2 cellular contexts compared by ENCODE assay signal in genomic region chr20:662289-663192, GRCh38.
TF ChIP-seq lines count a peak whose summit lies in the region.

No MANE protein-coding gene starts in this region.

TF ChIP-seq in A549, 52 proteins besides CTCF, POLR2A, EP300 and RAD21:
- no peak for TF ChIP-seq E2F6 (IDR thresholded peaks at IDR 0.05; ENCODE audit: borderline replicate concordance, low read depth)
- TF ChIP-seq JUN (IDR thresholded peaks at IDR 0.05): no peak
- TF ChIP-seq RARB (CRISPR knock-in tag; IDR thresholded peaks at IDR 0.05): no peak
- no peak for TF ChIP-seq EHF (CRISPR knock-in tag; IDR thresholded peaks at IDR 0.05)

TF ChIP-seq in HepG2, 621 proteins besides CTCF, POLR2A, EP300 and RAD21:
- TF ChIP-seq CHD2 (IDR thresholded peaks at IDR 0.05; ENCODE audit: low read depth, low read length) (no peak), SPEN (CRISPR knock-in tag; IDR thresholded peaks at IDR 0.05; ENCODE audit: low read depth) (no peak), ZNF687 (CRISPR knock-in tag; IDR thresholded peaks at IDR 0.05) (peak; percentile 48; the same call in 1 of the 2 replicates), BCL6 (CRISPR knock-in tag; IDR thresholded peaks at IDR 0.05) (no peak), ZFP37 (CRISPR knock-in tag; IDR thresholded peaks at IDR 0.05; ENCODE audit: borderline replicate concordance) (no peak), IRX3 (CRISPR knock-in tag; IDR thresholded peaks at IDR 0.05; ENCODE audit: borderline replicate concordance, low read depth) (no peak), TBX2 (CRISPR knock-in tag; IDR thresholded peaks at IDR 0.05; ENCODE audit: borderline replicate concordance) (0 out of 2 replicates have a peak, but pooled peaks have one; percentile 20), ZFP91 (CRISPR knock-in tag; IDR thresholded peaks at IDR 0.05; ENCODE audit: borderline replicate concordance) (no peak), ZFP41 (CRISPR knock-in tag; IDR thresholded peaks at IDR 0.05; ENCODE audit: borderline replicate concordance) (no peak), SNAI1 (CRISPR knock-in tag; IDR thresholded peaks at IDR 0.05; ENCODE audit: borderline replicate concordance) (0 out of 2 replicates have a peak, but pooled peaks have one; percentile 6), TCF7 (IDR thresholded peaks at IDR 0.05; ENCODE audit: low read depth) (no peak), DNMT1 (CRISPR knock-in tag; IDR thresholded peaks at IDR 0.05) (no peak), WIZ (CRISPR knock-in tag; IDR thresholded peaks at IDR 0.05) (no peak), ZIK1 (CRISPR knock-in tag; IDR thresholded peaks at IDR 0.05; ENCODE audit: borderline replicate concordance, low read depth) (no peak), ATF7-NPFF (CRISPR knock-in tag; IDR thresholded peaks at IDR 0.05; ENCODE audit: low read depth) (0 out of 2 replicates have a peak, but pooled peaks have one; percentile 1), ZNF282 (IDR thresholded peaks at IDR 0.05; ENCODE audit: partially characterized antibody) (peak; percentile 8), PITX1 (CRISPR knock-in tag; IDR thresholded peaks at IDR 0.05) (0 out of 2 replicates have a peak, but pooled peaks have one; percentile 4), ARNT2 (CRISPR knock-in tag; IDR thresholded peaks at IDR 0.05; ENCODE audit: low read depth) (0 out of 2 replicates have a peak, but pooled peaks have one; percentile 22), KLF16 (CRISPR knock-in tag; IDR thresholded peaks at IDR 0.05) (no peak), FOXM1 (CRISPR knock-in tag; IDR thresholded peaks at IDR 0.05) (no peak), CHCHD3 (CRISPR knock-in tag; IDR thresholded peaks at IDR 0.05) (no peak), REXO4 (CRISPR knock-in tag; IDR thresholded peaks at IDR 0.05; ENCODE audit: borderline replicate concordance) (no peak), MTA1 (CRISPR knock-in tag; IDR thresholded peaks at IDR 0.05; ENCODE audit: borderline replicate concordance) (peak; percentile 0; the same call in 1 of the 2 replicates), AGO1 (IDR thresholded peaks at IDR 0.05; ENCODE audit: low read depth, low read length, poor library complexity, severe bottlenecking) (peak; percentile 10), JUN (CRISPR knock-in tag; IDR thresholded peaks at IDR 0.05) (no peak), KDM5B (CRISPR knock-in tag; IDR thresholded peaks at IDR 0.05; ENCODE audit: borderline replicate concordance) (0 out of 2 replicates have a peak, but pooled peaks have one; percentile 4)
- TF ChIP-seq, protein P1, sequence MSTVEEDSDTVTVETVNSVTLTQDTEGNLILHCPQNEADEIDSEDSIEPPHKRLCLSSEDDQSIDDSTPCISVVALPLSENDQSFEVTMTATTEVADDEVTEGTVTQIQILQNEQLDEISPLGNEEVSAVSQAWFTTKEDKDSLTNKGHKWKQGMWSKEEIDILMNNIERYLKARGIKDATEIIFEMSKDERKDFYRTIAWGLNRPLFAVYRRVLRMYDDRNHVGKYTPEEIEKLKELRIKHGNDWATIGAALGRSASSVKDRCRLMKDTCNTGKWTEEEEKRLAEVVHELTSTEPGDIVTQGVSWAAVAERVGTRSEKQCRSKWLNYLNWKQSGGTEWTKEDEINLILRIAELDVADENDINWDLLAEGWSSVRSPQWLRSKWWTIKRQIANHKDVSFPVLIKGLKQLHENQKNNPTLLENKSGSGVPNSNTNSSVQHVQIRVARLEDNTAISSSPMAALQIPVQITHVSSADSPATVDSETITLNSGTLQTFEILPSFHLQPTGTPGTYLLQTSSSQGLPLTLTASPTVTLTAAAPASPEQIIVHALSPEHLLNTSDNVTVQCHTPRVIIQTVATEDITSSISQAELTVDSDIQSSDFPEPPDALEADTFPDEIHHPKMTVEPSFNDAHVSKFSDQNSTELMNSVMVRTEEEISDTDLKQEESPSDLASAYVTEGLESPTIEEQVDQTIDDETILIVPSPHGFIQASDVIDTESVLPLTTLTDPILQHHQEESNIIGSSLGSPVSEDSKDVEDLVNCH (CRISPR knock-in tag; IDR thresholded peaks at IDR 0.05): no peak
- TF ChIP-seq, protein P2, sequence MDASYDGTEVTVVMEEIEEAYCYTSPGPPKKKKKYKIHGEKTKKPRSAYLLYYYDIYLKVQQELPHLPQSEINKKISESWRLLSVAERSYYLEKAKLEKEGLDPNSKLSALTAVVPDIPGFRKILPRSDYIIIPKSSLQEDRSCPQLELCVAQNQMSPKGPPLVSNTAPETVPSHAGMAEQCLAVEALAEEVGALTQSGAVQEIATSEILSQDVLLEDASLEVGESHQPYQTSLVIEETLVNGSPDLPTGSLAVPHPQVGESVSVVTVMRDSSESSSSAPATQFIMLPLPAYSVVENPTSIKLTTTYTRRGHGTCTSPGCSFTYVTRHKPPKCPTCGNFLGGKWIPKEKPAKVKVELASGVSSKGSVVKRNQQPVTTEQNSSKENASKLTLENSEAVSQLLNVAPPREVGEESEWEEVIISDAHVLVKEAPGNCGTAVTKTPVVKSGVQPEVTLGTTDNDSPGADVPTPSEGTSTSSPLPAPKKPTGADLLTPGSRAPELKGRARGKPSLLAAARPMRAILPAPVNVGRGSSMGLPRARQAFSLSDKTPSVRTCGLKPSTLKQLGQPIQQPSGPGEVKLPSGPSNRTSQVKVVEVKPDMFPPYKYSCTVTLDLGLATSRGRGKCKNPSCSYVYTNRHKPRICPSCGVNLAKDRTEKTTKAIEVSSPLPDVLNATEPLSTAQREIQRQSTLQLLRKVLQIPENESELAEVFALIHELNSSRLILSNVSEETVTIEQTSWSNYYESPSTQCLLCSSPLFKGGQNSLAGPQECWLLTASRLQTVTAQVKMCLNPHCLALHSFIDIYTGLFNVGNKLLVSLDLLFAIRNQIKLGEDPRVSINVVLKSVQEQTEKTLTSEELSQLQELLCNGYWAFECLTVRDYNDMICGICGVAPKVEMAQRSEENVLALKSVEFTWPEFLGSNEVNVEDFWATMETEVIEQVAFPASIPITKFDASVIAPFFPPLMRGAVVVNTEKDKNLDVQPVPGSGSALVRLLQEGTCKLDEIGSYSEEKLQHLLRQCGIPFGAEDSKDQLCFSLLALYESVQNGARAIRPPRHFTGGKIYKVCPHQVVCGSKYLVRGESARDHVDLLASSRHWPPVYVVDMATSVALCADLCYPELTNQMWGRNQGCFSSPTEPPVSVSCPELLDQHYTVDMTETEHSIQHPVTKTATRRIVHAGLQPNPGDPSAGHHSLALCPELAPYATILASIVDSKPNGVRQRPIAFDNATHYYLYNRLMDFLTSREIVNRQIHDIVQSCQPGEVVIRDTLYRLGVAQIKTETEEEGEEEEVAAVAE (CRISPR knock-in tag; IDR thresholded peaks at IDR 0.05; ENCODE audit: borderline replicate concordance): no peak
- TF ChIP-seq, protein P3, sequence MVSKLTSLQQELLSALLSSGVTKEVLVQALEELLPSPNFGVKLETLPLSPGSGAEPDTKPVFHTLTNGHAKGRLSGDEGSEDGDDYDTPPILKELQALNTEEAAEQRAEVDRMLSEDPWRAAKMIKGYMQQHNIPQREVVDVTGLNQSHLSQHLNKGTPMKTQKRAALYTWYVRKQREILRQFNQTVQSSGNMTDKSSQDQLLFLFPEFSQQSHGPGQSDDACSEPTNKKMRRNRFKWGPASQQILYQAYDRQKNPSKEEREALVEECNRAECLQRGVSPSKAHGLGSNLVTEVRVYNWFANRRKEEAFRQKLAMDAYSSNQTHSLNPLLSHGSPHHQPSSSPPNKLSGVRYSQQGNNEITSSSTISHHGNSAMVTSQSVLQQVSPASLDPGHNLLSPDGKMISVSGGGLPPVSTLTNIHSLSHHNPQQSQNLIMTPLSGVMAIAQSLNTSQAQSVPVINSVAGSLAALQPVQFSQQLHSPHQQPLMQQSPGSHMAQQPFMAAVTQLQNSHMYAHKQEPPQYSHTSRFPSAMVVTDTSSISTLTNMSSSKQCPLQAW (CRISPR knock-in tag; IDR thresholded peaks at IDR 0.05): no peak
